16 cellular contexts compared by ENCODE assay signal in the genomic region with DNA sequence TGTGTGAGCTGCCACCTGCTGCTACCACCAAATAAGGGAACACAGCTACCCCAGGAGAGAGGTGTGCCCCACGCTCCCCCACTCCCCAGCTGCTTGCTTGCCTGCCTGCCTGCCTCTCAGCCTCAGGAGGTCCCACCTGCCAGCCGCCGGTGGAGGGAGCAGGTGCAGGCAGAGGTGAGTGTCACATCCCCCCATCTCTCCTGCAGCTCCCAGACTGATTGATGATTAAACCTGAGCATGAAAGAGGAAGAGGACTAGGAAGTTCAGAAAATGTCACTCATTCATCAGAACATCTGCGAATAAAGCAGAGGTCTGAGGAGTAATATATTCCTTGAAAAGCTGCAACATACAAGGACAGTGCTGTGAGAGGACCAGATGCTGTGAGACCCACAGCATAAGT. TPM values are rescaled to one million over a fixed set of nuclear protein-coding genes. Genes with fewer than 3 reads are reported as not detected.
DNase-seq lines count a peak whose midpoint lies in the region; TF ChIP-seq lines count a peak whose summit lies in the region.
"Had no signal": no experiment of that assay in that cellular context is flagged by ENCODE, and none has a peak within 500 bp of the region (broad histone marks: within the 10 kb centered on the region; RNA-seq: fewer than 3 reads in every experiment).

No MANE protein-coding gene starts in this region.

- H3K4me1 ChIP-seq in esophagus muscularis mucosa (no peaks in the 10 kb centered on the region), smooth muscle cell (ENCODE audit: low read depth) (no peaks in the 10 kb centered on the region), thyroid gland (no peaks in the 10 kb centered on the region)
- H3K4me1 ChIP-seq: left lung, neural progenitor cell had no signal

- no peaks in the 10 kb centered on the region for H3K9me3 ChIP-seq in esophagus muscularis mucosa
- no peaks in the 10 kb centered on the region for H3K9me3 ChIP-seq in smooth muscle cell (replicated peaks; ENCODE audit: low read depth)
- H3K9me3 ChIP-seq in thyroid gland: no peaks in the 10 kb centered on the region
- H3K9me3 ChIP-seq: left lung, suprapubic skin had no signal

- 79% methylated on average over 4 of the region's 4 CpGs for WGBS in esophagus muscularis mucosa
- 87% methylated on average over 4 of the region's 4 CpGs for WGBS in smooth muscle cell (ENCODE audit: low lambda C conversion rate)
- WGBS in thyroid gland, 2 donors: 68 to 71% methylated on average over 3 to 4 of the region's 4 CpGs

- intact Hi-C loops in esophagus muscularis mucosa (cut with DNase I): no loop called here
- intact Hi-C loops in thyroid gland (cut with DNase I): no loop called here

- no peak for TF ChIP-seq POLR2A in esophagus muscularis mucosa (IDR thresholded peaks at IDR 0.05; ENCODE audit: low read depth)
- no peak for TF ChIP-seq POLR2A in thyroid gland (IDR thresholded peaks at IDR 0.05)

- TF ChIP-seq CTCF in esophagus muscularis mucosa (IDR thresholded peaks at IDR 0.05) (no peak), smooth muscle cell (IDR thresholded peaks at IDR 0.05; ENCODE audit: borderline replicate concordance, insufficient read depth, poor library complexity, severe bottlenecking) (no peak), thyroid gland (IDR thresholded peaks at IDR 0.05) (no peak)

- no peak overlapping the region for H3K9ac ChIP-seq in smooth muscle cell (ENCODE audit: low read depth)
- H3K9ac ChIP-seq: neural progenitor cell had no signal

- TF ChIP-seq EP300 in esophagus muscularis mucosa (IDR thresholded peaks at IDR 0.05): no peak

- no peak overlapping the region for H2AFZ ChIP-seq in smooth muscle cell (ENCODE audit: low read depth)
- H2AFZ ChIP-seq: neural progenitor cell, PC-9 had no signal

- no peak overlapping the region for H3K4me2 ChIP-seq in smooth muscle cell
- H3K4me2 ChIP-seq: neural progenitor cell, PC-9 had no signal

- H3K36me3 ChIP-seq in esophagus muscularis mucosa: no peaks in the 10 kb centered on the region
- H3K36me3 ChIP-seq in smooth muscle cell (ENCODE audit: low read depth): no peaks in the 10 kb centered on the region
- no peaks in the 10 kb centered on the region for H3K36me3 ChIP-seq in thyroid gland
- H3K36me3 ChIP-seq: left lung, neural progenitor cell, suprapubic skin had no signal

- peak; percentile 73 for DNase-seq in DMS79 treated with DMSO at 0.1 percent for 48 hours (lab: John Stamatoyannopoulos, UW)
- peak; percentile 78 for DNase-seq in NCI-H1417 treated with DMSO at 0.1 percent for 48 hours (lab: John Stamatoyannopoulos, UW)
- DNase-seq in NCI-H2196 treated with DMSO at 0.1 percent for 48 hours (lab: John Stamatoyannopoulos, UW; ENCODE audit: unreplicated experiment): peak; percentile 52
- DNase-seq in esophagus muscularis mucosa (ENCODE audit: extremely low spot score): peak; percentile 79
- no peak for DNase-seq in cortex of kidney (lab: John Stamatoyannopoulos, UW)
- no peak for DNase-seq in NCI-H226
- no peak for DNase-seq in smooth muscle cell (lab: John Stamatoyannopoulos, UW; ENCODE audit: unreplicated experiment)
- no peak for DNase-seq in thyroid gland
- DNase-seq: activated CD8-positive, alpha-beta memory T cell treated with anti-CD3 and anti-CD28 coated beads, Interleukin-2, amount 10 ng/mL, durations not matched to agents 7 days and 5 days; CD8-positive, alpha-beta memory T cell; dermis blood vessel endothelial cell; left lung; NCI-H446; PC-9 had no signal

- no peak overlapping the region for H3K4me3 ChIP-seq in esophagus muscularis mucosa
- no peak overlapping the region for H3K4me3 ChIP-seq in smooth muscle cell
- H3K4me3 ChIP-seq in thyroid gland (replicated peaks in 1 of 3): no peak overlapping the region
- H3K4me3 ChIP-seq: left lung, neural progenitor cell, PC-9, suprapubic skin had no signal

- no peak overlapping the region for H3K27ac ChIP-seq in esophagus muscularis mucosa (replicated peaks in 1 of 4)
- H3K27ac ChIP-seq in smooth muscle cell (ENCODE audit: low read depth): no peak overlapping the region
- no peak overlapping the region for H3K27ac ChIP-seq in thyroid gland
- H3K27ac ChIP-seq: left lung, neural progenitor cell, PC-9, suprapubic skin had no signal

- H4K20me1 ChIP-seq in smooth muscle cell (ENCODE audit: low read depth): no peaks in the 10 kb centered on the region

- H3K27me3 ChIP-seq in esophagus muscularis mucosa (no peaks in the 10 kb centered on the region), smooth muscle cell (ENCODE audit: low read depth) (no peaks in the 10 kb centered on the region), thyroid gland (no peaks in the 10 kb centered on the region)
- H3K27me3 ChIP-seq: left lung, neural progenitor cell, suprapubic skin had no signal

- H3F3A ChIP-seq in smooth muscle cell (ENCODE audit: low read depth): no peaks in the 10 kb centered on the region

- no peaks in the 10 kb centered on the region for H3K79me2 ChIP-seq in smooth muscle cell (ENCODE audit: low read depth)

RNA-seq across cellular contexts. Expression of a gene that starts 58.6 kb away (rescaled TPM):
- total RNA-seq in esophagus muscularis mucosa (1 to 10 TPM; 1.4 to 3.0 (median 2.3) TPM), smooth muscle cell (1.5 and 2.1 TPM in 2 replicates), thyroid gland (10 to 100 TPM in 3 of 4 donors, 1 to 10 TPM in 1; 9.7 to 13.5 (median 12.5) TPM)
- polyA plus RNA-seq in smooth muscle cell: 6.4 and 7.2 TPM in 2 replicates

Comparison
In these comparisons a context has a peak if more than half of its experiments do, and no peak if none do; other contexts are left out.
1. DNase-seq: peak in DMS79 treated with DMSO at 0.1 percent for 48 hours (single experiment), NCI-H1417 treated with DMSO at 0.1 percent for 48 hours (single experiment), NCI-H2196 treated with DMSO at 0.1 percent for 48 hours (single experiment) and esophagus muscularis mucosa (single experiment); none in cortex of kidney (single experiment), NCI-H226 (single experiment), smooth muscle cell (single experiment) and thyroid gland (0 of 2).